Comparison of ENCODE assay signal across 8 cellular contexts in genomic region chr1:40948741-40949528, GRCh38. TPM values are rescaled to one million over a fixed set of nuclear protein-coding genes. Genes with fewer than 3 reads are reported as not detected.
DNase-seq lines count a peak whose midpoint lies in the region; ATAC-seq and TF ChIP-seq lines count a peak whose summit lies in the region.

No MANE protein-coding gene starts in this region.

- no peak overlapping the region for H3K4me3 ChIP-seq in Caco-2 (ENCODE audit: low read depth, low read length)
- peak overlapping the region; percentile 2 for H3K4me3 ChIP-seq in HUES64 (ENCODE audit: low read length)
- no peak overlapping the region for H3K4me3 ChIP-seq in gastroesophageal sphincter

- H3K27ac Mint-ChIP-seq in Caco-2 (ENCODE audit: unreplicated experiment), result no peak overlapping the region
- H3K27ac Mint-ChIP-seq in activated T-helper 17 cell treated with anti-CD3 and anti-CD28 coated beads, Interleukin-2, amount 50 U/mL, for 72 hours, result no peak overlapping the region

- H3K4me1 ChIP-seq in Caco-2 (no peaks in the 10 kb centered on the region), HUES64 (ENCODE audit: insufficient read depth, low read length) (peaks cover 6% of the 10 kb centered on the region), gastroesophageal sphincter (peaks cover 0 to 34% (median 5%) of the 10 kb centered on the region in 3 donors)

- TF ChIP-seq CTCF in Caco-2 (IDR thresholded peaks at IDR 0.05; ENCODE audit: insufficient read depth in 1 of 2, low read depth in 1 of 2, low read length in 1 of 2, severe bottlenecking in 1 of 2, unreplicated experiment in 1 of 2) (peak; percentile 40 to 55), RWPE1 (conservative IDR thresholded peaks at IDR 0.05; ENCODE audit: low read depth) (peak; percentile 57), gastroesophageal sphincter (IDR thresholded peaks at IDR 0.05) (peak; percentile 32 to 71 (median 52))

- H3K9me3 Mint-ChIP-seq in Caco-2 (ENCODE audit: unreplicated experiment), result no peaks in the 10 kb centered on the region
- no peaks in the 10 kb centered on the region for H3K9me3 Mint-ChIP-seq in activated T-helper 17 cell treated with anti-CD3 and anti-CD28 coated beads, Interleukin-2, amount 50 U/mL, for 72 hours

- POLR2A ChIA-PET in Caco-2 (lab: Charles Lee), result interaction anchor here (0.8 kb wide), 1 partner anchor 87 kb away, joined by 10 read pairs; the partner anchor contains the start of gene CITED4
- POLR2A ChIA-PET in RWPE1 (lab: Yijun Ruan, JAX; ENCODE audit: low non-redundant PET), result interaction anchor here (0.6 to 2.1 kb wide), 3 partner anchors 50 to 257 kb away, joined by 3 to 19 read pairs (median 5); partner anchors contain the start of gene CITED4

- H3K9me3 ChIP-seq in Caco-2 (no peaks in the 10 kb centered on the region), HUES64 (ENCODE audit: insufficient read depth, low read depth, low read length) (no peaks in the 10 kb centered on the region), gastroesophageal sphincter (peaks cover 0 to 7% (median 0%) of the 10 kb centered on the region in 3 donors)

- H3K36me3 ChIP-seq in Caco-2 (ENCODE audit: control insufficient read depth, insufficient read depth, low read length) (no peaks in the 10 kb centered on the region), HUES64 (ENCODE audit: insufficient read depth, low read length) (no peaks in the 10 kb centered on the region), gastroesophageal sphincter (no peaks in the 10 kb centered on the region)

- intact Hi-C loops in Caco-2 (cut with micrococcal nuclease; ENCODE audit: unreplicated experiment), result no loop called here

- no TSS peak for BruUV-seq in Caco-2 (replicated peaks; lab: Mats Ljungman, UMichigan)

- H3K4me3 Mint-ChIP-seq in Caco-2 (ENCODE audit: unreplicated experiment), result no peak overlapping the region
- no peak overlapping the region for H3K4me3 Mint-ChIP-seq in activated T-helper 17 cell treated with anti-CD3 and anti-CD28 coated beads, Interleukin-2, amount 50 U/mL, for 72 hours

- H3K27me3 Mint-ChIP-seq in Caco-2 (ENCODE audit: insufficient read depth, unreplicated experiment), result no peaks in the 10 kb centered on the region
- H3K27me3 Mint-ChIP-seq in activated T-helper 17 cell treated with anti-CD3 and anti-CD28 coated beads, Interleukin-2, amount 50 U/mL, for 72 hours, result peaks cover 18% of the 10 kb centered on the region

- CTCF ChIA-PET in Caco-2 (lab: Charles Lee) (interaction anchor here (0.6 to 5.9 kb wide), 11 partner anchors 9 to 353 kb away, joined by 3 to 35 read pairs (median 4); partner anchors contain the start of gene CITED4), RWPE1 (lab: Yijun Ruan, JAX) (interaction anchor here (0.6 to 8.5 kb wide), 18 partner anchors 8 to 1378 kb away, joined by 3 to 109 read pairs (median 4); partner anchors contain the start of gene CITED4)

- H3K27ac ChIP-seq in HUES64 (ENCODE audit: low read depth, low read length) (0 out of 2 replicates have a peak overlapping the region, but pooled peaks have one; percentile 30), RWPE1 (peak overlapping the region; percentile 26; the same call in 1 of the 2 replicates), gastroesophageal sphincter (no peak overlapping the region)

- no peak overlapping the region for H3K9ac ChIP-seq in HUES64 (ENCODE audit: low read depth, low read length)

- no peak for TF ChIP-seq POLR2A in gastroesophageal sphincter (IDR thresholded peaks at IDR 0.05)

- no peaks in the 10 kb centered on the region for H3K36me3 Mint-ChIP-seq in Caco-2 (ENCODE audit: insufficient read depth, unreplicated experiment)
- H3K36me3 Mint-ChIP-seq in activated T-helper 17 cell treated with anti-CD3 and anti-CD28 coated beads, Interleukin-2, amount 50 U/mL, for 72 hours (ENCODE audit: low read depth), result no peaks in the 10 kb centered on the region

- no peak for TF ChIP-seq EP300 in gastroesophageal sphincter (IDR thresholded peaks at IDR 0.05)

- H3K4me1 Mint-ChIP-seq in Caco-2 (ENCODE audit: low read depth, unreplicated experiment), result peaks cover 13% of the 10 kb centered on the region
- H3K4me1 Mint-ChIP-seq in activated T-helper 17 cell treated with anti-CD3 and anti-CD28 coated beads, Interleukin-2, amount 50 U/mL, for 72 hours, result no peaks in the 10 kb centered on the region

- no peaks in the 10 kb centered on the region for H3K27me3 ChIP-seq in Caco-2 (replicated peaks; ENCODE audit: control insufficient read depth, insufficient read depth, low read length)
- no peaks in the 10 kb centered on the region for H3K27me3 ChIP-seq in HUES64 (ENCODE audit: insufficient read depth, low read length)
- peaks cover 5% of the 10 kb centered on the region for H3K27me3 ChIP-seq in gastroesophageal sphincter

- DNase-seq in Caco-2 (peak; percentile 54 to 62), RWPE1 (ENCODE audit: low spot score) (peak; percentile 58), putamen (ENCODE audit: low spot score) (peak; percentile 40)

- WGBS in HUES64, result 36% methylated on average over 9 of the region's 10 CpGs
- WGBS in gastroesophageal sphincter (ENCODE audit: low coverage in 1 of 2), 2 donors, result 49 to 60% methylated on average over 6 to 10 of the region's 10 CpGs

- peak; percentile 76 for ATAC-seq in activated T-helper 17 cell treated with anti-CD3 and anti-CD28 coated beads, Interleukin-2, amount 50 U/mL, for 72 hours (replicated peaks)
- no peak for ATAC-seq in gastroesophageal sphincter
- no peak for ATAC-seq in HG03432 (IDR thresholded peaks at IDR 0.05; ENCODE audit: unreplicated experiment)
- ATAC-seq in GM21360 (IDR thresholded peaks at IDR 0.05; ENCODE audit: unreplicated experiment), result no peak

RNA-seq across cellular contexts. Expression of gene CTPS1, which starts 30.6 kb away (rescaled TPM):
- 63.1 and 63.7 TPM in 2 replicates for total RNA-seq in Caco-2 (2022)
- polyA plus RNA-seq in HUES64 (2013, experiment 1 of 2), result 81.1 TPM
- polyA plus RNA-seq in HUES64 (2013, experiment 2 of 2), result 70.4 TPM
- 100 to 1,000 TPM in 1 of 2 donors, 10 to 100 TPM in 1; 46.3 to 102 TPM for total RNA-seq in activated T-helper 17 cell treated with anti-CD3 and anti-CD28 coated beads, Interleukin-2, amount 50 U/mL, for 72 hours
- total RNA-seq in gastroesophageal sphincter, result 10 to 100 TPM; 19.6 to 47.4 (median 36.5) TPM

Comparison
In these comparisons a context has a peak if more than half of its experiments do, and no peak if none do; other contexts are left out.
1. H3K27ac ChIP-seq: peak in HUES64 (single experiment) and RWPE1 (single experiment); none in gastroesophageal sphincter (0 of 4).
2. Peak in every context shown above with its lines, with median percentiles within 50 percentile points of each other: DNase-seq and CTCF ChIP-seq.